20 cellular contexts compared by ENCODE assay signal in the genomic region with DNA sequence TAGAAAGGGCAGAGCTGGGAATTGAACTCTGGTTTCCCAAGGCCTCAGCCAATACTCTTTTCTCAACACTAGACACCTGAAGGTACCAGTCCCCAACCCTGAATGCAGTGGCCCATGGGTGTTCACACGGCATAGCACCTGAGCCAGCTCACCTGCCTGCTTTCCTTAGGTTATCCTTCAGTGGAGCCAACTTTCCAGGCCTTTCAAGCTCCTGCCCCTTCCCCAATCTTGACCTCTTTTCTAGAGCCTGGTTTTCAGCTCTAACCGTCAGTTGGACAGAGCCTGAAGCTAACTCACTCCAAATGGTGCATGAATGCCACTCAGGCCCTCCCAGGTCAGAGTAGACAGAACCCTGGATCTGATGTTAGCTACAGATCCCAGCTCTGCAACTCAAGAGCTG.
"Had no signal": no experiment of that assay in that cellular context is flagged by ENCODE, and none has a peak within 500 bp of the region (broad histone marks: within the 10 kb centered on the region; RNA-seq: fewer than 3 reads in every experiment).

No MANE protein-coding gene starts in this region.

- H3K9me3 Mint-ChIP-seq: endodermal cell, natural killer cell, neural progenitor cell, type B pancreatic cell had no signal

- H3K27ac Mint-ChIP-seq: endodermal cell, natural killer cell, neural progenitor cell, progenitor cell of endocrine pancreas, type B pancreatic cell had no signal

- H3K36me3 Mint-ChIP-seq: natural killer cell, neural progenitor cell, type B pancreatic cell had no signal

- H3K4me1 Mint-ChIP-seq: natural killer cell had no signal

- H3K27ac ChIP-seq: coronary artery, heart left ventricle, neural progenitor cell, pancreas, stomach had no signal

- H3K4me3 Mint-ChIP-seq: endodermal cell, natural killer cell, neural progenitor cell, type B pancreatic cell had no signal

- ATAC-seq: heart left ventricle, mucosa of descending colon, natural killer cell, pancreas, right cardiac atrium had no signal

- DNase-seq: effector CD4-positive, alpha-beta T cell; erythroblast; hippocampal formation; mammary epithelial cell; mucosa of descending colon; natural killer cell; nucleus accumbens; pancreas; right cardiac atrium; small intestine; stimulated activated CD4-positive, alpha-beta T cell treated with anti-CD3 and anti-CD28 coated beads, Interleukin-12 subunit alpha, Interleukin-12 subunit beta, amount 100 ng/mL, for 4 hours; stimulated activated naive CD4-positive, alpha-beta T cell; stomach; uterus had no signal
